In genomic region chr17:38415250-38416194, GRCh38 we compare ENCODE assay signal across 9 cellular contexts. TPM values are rescaled to one million over a fixed set of nuclear protein-coding genes. Genes with fewer than 3 reads are reported as not detected.
DNase-seq lines count a peak whose midpoint lies in the region; ATAC-seq, FAIRE-seq and TF ChIP-seq lines count a peak whose summit lies in the region.
"Had no signal": no experiment of that assay in that cellular context is flagged by ENCODE, and none has a peak within 500 bp of the region (broad histone marks: within the 10 kb centered on the region; RNA-seq: fewer than 3 reads in every experiment).

No MANE protein-coding gene starts in this region.

- ATAC-seq in HG03175 (IDR thresholded peaks at IDR 0.05; ENCODE audit: unreplicated experiment), result peak; percentile 45
- peak; percentile 34 for ATAC-seq in activated naive CD8-positive, alpha-beta T cell treated with anti-CD3 and anti-CD28 coated beads, Interleukin-2, amount 10 ng/mL, durations not matched to agents 7 days and 5 days (ENCODE audit: low read depth)
- no peak for ATAC-seq in GM19023 (IDR thresholded peaks at IDR 0.05; ENCODE audit: unreplicated experiment)

- POLR2A ChIA-PET in activated naive CD8-positive, alpha-beta T cell treated with anti-CD3 and anti-CD28 coated beads, Interleukin-2, amount 10 ng/mL, durations not matched to agents 7 days and 5 days (lab: Charles Lee), result interaction anchor here (0.7 to 1.8 kb wide), 4 partner anchors 16 to 67 kb away, joined by 5 to 11 read pairs (median 8); partner anchors contain the start of gene SOCS7

- TF ChIP-seq POLR2A in esophagus muscularis mucosa (IDR thresholded peaks at IDR 0.05; ENCODE audit: low read depth), result no peak

- H3K4me3 ChIP-seq in esophagus muscularis mucosa, result peak overlapping the region in 2 of 4 donors; percentile 7 to 23

- no peaks in the 10 kb centered on the region for H3K36me3 ChIP-seq in esophagus muscularis mucosa

- intact Hi-C loops in esophagus muscularis mucosa (cut with DNase I), result no loop called here

- WGBS in esophagus muscularis mucosa, result 55% methylated on average over 10 of the region's 22 CpGs

- H3K27ac Mint-ChIP-seq in activated naive CD8-positive, alpha-beta T cell treated with anti-CD3 and anti-CD28 coated beads, Interleukin-2, amount 10 ng/mL, durations not matched to agents 7 days and 5 days, result peak overlapping the region; percentile 84
- H3K27ac Mint-ChIP-seq: natural killer cell treated with Interleukin-12 subunit alpha and Interleukin-12 subunit beta and Interleukin-15 and Interleukin-18, amount 100 ng/mL, for 72 hours had no signal

- TF ChIP-seq EP300 in esophagus muscularis mucosa (IDR thresholded peaks at IDR 0.05), result no peak

- TF ChIP-seq CTCF in D721Med (IDR thresholded peaks at IDR 0.05; ENCODE audit: insufficient read depth, missing control alignments) (no peak), esophagus muscularis mucosa (IDR thresholded peaks at IDR 0.05) (no peak)

- H3K27me3 ChIP-seq in layer of hippocampus (ENCODE audit: control insufficient read depth, insufficient read depth, low read length) (peaks cover 2% of the 10 kb centered on the region), esophagus muscularis mucosa (peaks cover 0 to 29% (median 0%) of the 10 kb centered on the region in 4 donors)

- peak; percentile 81 for DNase-seq in D721Med (ENCODE audit: insufficient read length, low spot score)
- peak; percentile 84 to 91 for DNase-seq in NCI-H524 (lab: John Stamatoyannopoulos, UW)
- DNase-seq in activated naive CD8-positive, alpha-beta T cell treated with anti-CD3 and anti-CD28 coated beads, Interleukin-2, amount 10 ng/mL, durations not matched to agents 7 days and 5 days, result peak; percentile 52
- DNase-seq in 8988T, result no peak
- no peak for DNase-seq in esophagus muscularis mucosa (ENCODE audit: extremely low spot score)

- no peaks in the 10 kb centered on the region for H3K36me3 Mint-ChIP-seq in activated naive CD8-positive, alpha-beta T cell treated with anti-CD3 and anti-CD28 coated beads, Interleukin-2, amount 10 ng/mL, durations not matched to agents 7 days and 5 days
- H3K36me3 Mint-ChIP-seq: natural killer cell treated with Interleukin-12 subunit alpha and Interleukin-12 subunit beta and Interleukin-15 and Interleukin-18, amount 100 ng/mL, for 72 hours had no signal

- peaks cover 6% of the 10 kb centered on the region for H3K4me1 Mint-ChIP-seq in activated naive CD8-positive, alpha-beta T cell treated with anti-CD3 and anti-CD28 coated beads, Interleukin-2, amount 10 ng/mL, durations not matched to agents 7 days and 5 days

- no peaks in the 10 kb centered on the region for H3K9me3 Mint-ChIP-seq in activated naive CD8-positive, alpha-beta T cell treated with anti-CD3 and anti-CD28 coated beads, Interleukin-2, amount 10 ng/mL, durations not matched to agents 7 days and 5 days
- H3K9me3 Mint-ChIP-seq: natural killer cell treated with Interleukin-12 subunit alpha and Interleukin-12 subunit beta and Interleukin-15 and Interleukin-18, amount 100 ng/mL, for 72 hours had no signal

- no peaks in the 10 kb centered on the region for H3K9me3 ChIP-seq in esophagus muscularis mucosa

- FAIRE-seq in D721Med (lab: Jason Lieb, UNC), result no peak

- peak overlapping the region; percentile 65 for H3K4me3 Mint-ChIP-seq in activated naive CD8-positive, alpha-beta T cell treated with anti-CD3 and anti-CD28 coated beads, Interleukin-2, amount 10 ng/mL, durations not matched to agents 7 days and 5 days
- H3K4me3 Mint-ChIP-seq: natural killer cell treated with Interleukin-12 subunit alpha and Interleukin-12 subunit beta and Interleukin-15 and Interleukin-18, amount 100 ng/mL, for 72 hours had no signal

- H3K27ac ChIP-seq in layer of hippocampus (ENCODE audit: low read depth, low read length), result peak overlapping the region; percentile 27
- H3K27ac ChIP-seq in esophagus muscularis mucosa (replicated peaks in 1 of 4), result peak overlapping the region in 1 of 4 donors; percentile 19

- H3K4me1 ChIP-seq in esophagus muscularis mucosa, result peaks cover 29 to 39% (median 36%) of the 10 kb centered on the region in 4 donors

- peaks cover 31% of the 10 kb centered on the region for H3K27me3 Mint-ChIP-seq in activated naive CD8-positive, alpha-beta T cell treated with anti-CD3 and anti-CD28 coated beads, Interleukin-2, amount 10 ng/mL, durations not matched to agents 7 days and 5 days

RNA-seq across cellular contexts. Expression of gene ARHGAP23, which starts 12.7 kb away (rescaled TPM):
- total RNA-seq in activated naive CD8-positive, alpha-beta T cell treated with anti-CD3 and anti-CD28 coated beads, Interleukin-2, amount 10 ng/mL, durations not matched to agents 7 days and 5 days, result under 1 TPM; 0.11 to 0.25 TPM
- total RNA-seq in esophagus muscularis mucosa, result 100 to 1,000 TPM in 2 of 4 donors, 10 to 100 TPM in 2; 58.6 to 150 (median 104) TPM

Comparison
In these comparisons a context has a peak if more than half of its experiments do, and no peak if none do; other contexts are left out.
1. DNase-seq: peak in D721Med (single experiment), NCI-H524 (2 of 2) and activated naive CD8-positive, alpha-beta T cell treated with anti-CD3 and anti-CD28 coated beads, Interleukin-2, amount 10 ng/mL, durations not matched to agents 7 days and 5 days (single experiment); none in 8988T (single experiment) and esophagus muscularis mucosa (single experiment).
2. RNA of gene ARHGAP23, which starts 12.7 kb away (total RNA-seq): 58.6 to 150 TPM in esophagus muscularis mucosa; 0.11 to 0.25 TPM in activated naive CD8-positive, alpha-beta T cell treated with anti-CD3 and anti-CD28 coated beads, Interleukin-2, amount 10 ng/mL, durations not matched to agents 7 days and 5 days; every median in the first group is over 10 times any median in the second.